29 cellular contexts compared by ENCODE assay signal in the genomic region with DNA sequence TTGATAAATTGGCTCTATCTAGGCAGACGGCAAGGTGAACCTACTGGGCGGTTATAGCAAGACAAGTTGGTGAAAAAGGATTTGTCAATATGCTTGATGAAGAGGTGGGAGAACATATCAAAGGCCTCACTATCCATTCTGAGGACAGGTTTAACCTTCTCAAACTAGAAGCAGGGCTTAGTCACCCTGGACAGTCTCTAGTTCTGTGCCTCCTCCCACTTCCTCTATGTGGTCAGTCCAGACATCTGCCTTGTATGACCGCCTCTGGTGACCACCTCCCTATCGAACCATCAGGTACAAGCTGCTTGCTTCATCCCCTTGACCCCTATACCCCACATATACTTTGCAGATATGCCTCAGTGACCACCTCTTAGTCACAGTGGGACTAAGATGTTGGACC. TPM values are rescaled to one million over a fixed set of nuclear protein-coding genes. Genes with fewer than 3 reads are reported as not detected.
A peak's percentile ranks its signal among the peaks of the same experiment; 100 is the strongest.
DNase-seq lines count a peak whose midpoint lies in the region; ATAC-seq, FAIRE-seq and TF ChIP-seq lines count a peak whose summit lies in the region.
"Had no signal": no experiment of that assay in that cellular context is flagged by ENCODE, and none has a peak within 500 bp of the region (broad histone marks: within the 10 kb centered on the region; RNA-seq: fewer than 3 reads in every experiment).

No MANE protein-coding gene starts in this region.

- CTCF ChIA-PET in CD4-positive, alpha-beta T cell (lab: Charles Lee) = no interaction called here
- CTCF ChIA-PET in H1 (lab: Charles Lee; ENCODE audit: partially characterized antibody) = no interaction called here

- H3K27ac Mint-ChIP-seq in CD4-positive, alpha-beta T cell = peak overlapping the region; percentile 28
- H3K27ac Mint-ChIP-seq: activated CD4-positive, alpha-beta T cell treated with anti-CD3 and anti-CD28 coated beads, Interleukin-2, amount 10 ng/mL, durations not matched to agents 7 days and 5 days; activated naive CD4-positive, alpha-beta T cell treated with anti-CD3 and anti-CD28 coated beads for 36 hours had no signal

- H3K79me2 ChIP-seq in H1 (ENCODE audit: control insufficient read depth in 1 of 2, insufficient read depth in 2 of 2, low read length in 2 of 2) = peaks cover 0 to 14% of the 10 kb centered on the region in 2 experiments; a peak in 2 of 4 replicates

- H3K27ac ChIP-seq in CD4-positive, alpha-beta T cell (ENCODE audit: low read depth, low read length) = no peak overlapping the region
- H3K27ac ChIP-seq in H1 (ENCODE audit: low read depth, low read length) (no peak overlapping the region), right cardiac atrium (ENCODE audit: low read length) (no peak overlapping the region)
- H3K27ac ChIP-seq: colonic mucosa, HL-60, prostate gland, SJCRH30, stomach, tibial artery, WERI-Rb-1 had no signal

- no peaks in the 10 kb centered on the region for H3K27me3 ChIP-seq in CD4-positive, alpha-beta T cell (ENCODE audit: control insufficient read depth, insufficient read depth, low read length)
- H3K27me3 ChIP-seq in H1 (replicated peaks in 1 of 4; ENCODE audit: control insufficient read depth in 3 of 4, extremely low read depth in 1 of 4, insufficient read depth in 3 of 4, low read length in 3 of 4) (no peaks in the 10 kb centered on the region), right cardiac atrium (ENCODE audit: control insufficient read depth, insufficient read depth) (no peaks in the 10 kb centered on the region)
- H3K27me3 ChIP-seq: colonic mucosa, SJCRH30, tibial artery had no signal

- no peaks in the 10 kb centered on the region for H3K36me3 ChIP-seq in H1 (ENCODE audit: control insufficient read depth in 2 of 4, insufficient read depth in 4 of 4, low read length in 3 of 4)
- H3K36me3 ChIP-seq: colonic mucosa, prostate gland, SJCRH30, stomach, tibial artery, WERI-Rb-1 had no signal

- H3K4me3 Mint-ChIP-seq in CD4-positive, alpha-beta T cell = peak overlapping the region; percentile 48
- H3K4me3 Mint-ChIP-seq: activated CD4-positive, alpha-beta T cell treated with anti-CD3 and anti-CD28 coated beads, Interleukin-2, amount 10 ng/mL, durations not matched to agents 7 days and 5 days; activated naive CD4-positive, alpha-beta T cell treated with anti-CD3 and anti-CD28 coated beads for 36 hours had no signal

- ATAC-seq in CD4-positive, alpha-beta T cell (ENCODE audit: poor library complexity) = no peak
- peak; percentile 18 for ATAC-seq in HG02870 (IDR thresholded peaks at IDR 0.05; ENCODE audit: unreplicated experiment)
- no peak for ATAC-seq in right cardiac atrium
- ATAC-seq in GM19397 (IDR thresholded peaks at IDR 0.05; ENCODE audit: unreplicated experiment) = no peak

- no peak overlapping the region for H4K91ac ChIP-seq in H1 (replicated peaks; ENCODE audit: insufficient read length, low read length)

- no peak overlapping the region for H3K4ac ChIP-seq in H1 (replicated peaks; ENCODE audit: insufficient read length, low read depth, low read length)

- H3K79me1 ChIP-seq in H1 (ENCODE audit: low read depth, low read length) = no peaks in the 10 kb centered on the region

- no peak overlapping the region for H3K56ac ChIP-seq in H1 (replicated peaks; ENCODE audit: insufficient read length, low read depth, low read length)

- no peak overlapping the region for H2BK5ac ChIP-seq in H1 (ENCODE audit: low read depth, low read length)

- no peak overlapping the region for H2AK5ac ChIP-seq in H1 (ENCODE audit: low read depth, low read length)

- H3K9ac ChIP-seq in H1 (replicated peaks in 1 of 4; ENCODE audit: extremely low read depth in 1 of 4, low read depth in 3 of 4, low read length in 3 of 4) = no peak overlapping the region

- peaks cover 32% of the 10 kb centered on the region for H3K4me1 Mint-ChIP-seq in CD4-positive, alpha-beta T cell (ENCODE audit: low read depth)

- FAIRE-seq in H1 (lab: Jason Lieb, UNC) = no peak
- FAIRE-seq: bronchial epithelial cell, D721Med, endometrium had no signal

- H3K4me1 ChIP-seq in H1 (replicated peaks in 1 of 4; ENCODE audit: control insufficient read depth in 3 of 4, insufficient read depth in 4 of 4, low read length in 3 of 4) (peaks cover 0 to 6% (median 4%) of the 10 kb centered on the region in 4 experiments; a peak in 4 of 7 replicates), right cardiac atrium (ENCODE audit: control insufficient read depth, insufficient read depth, low read length) (no peaks in the 10 kb centered on the region)
- H3K4me1 ChIP-seq: colonic mucosa, SJCRH30 had no signal

- no peak for TF ChIP-seq POLR2A in H1 (IDR thresholded peaks at IDR 0.05; ENCODE audit: control extremely low read depth in 1 of 2, low read depth in 2 of 2, low read length in 2 of 2)

- peaks cover 3% of the 10 kb centered on the region for H3K23me2 ChIP-seq in H1 (ENCODE audit: low read depth, low read length)

- POLR2A ChIA-PET in CD4-positive, alpha-beta T cell (lab: Charles Lee) = no interaction called here
- POLR2A ChIA-PET in H1 (lab: Charles Lee; ENCODE audit: partially characterized antibody) = no interaction called here

- 88% methylated on average over 4 of the region's 4 CpGs; no CpG with 5 or more reads in 1 of the 2 experiments for WGBS in H1 (ENCODE audit: extremely low coverage in 1 of 2, insufficient coverage in 1 of 2, insufficient read length in 1 of 2, insufficient replicate concordance in 2 of 2, low coverage in 1 of 2, low lambda C conversion rate in 2 of 2, missing lambda C conversion rate in 1 of 2), 2 experiments
- 79% methylated on average over 4 of the region's 4 CpGs for WGBS in right cardiac atrium

- no peak for TF ChIP-seq EP300 in H1 (IDR thresholded peaks at IDR 0.05; ENCODE audit: borderline replicate concordance in 1 of 2, low read depth in 2 of 2, low read length in 2 of 2)

- H4K8ac ChIP-seq in H1 (ENCODE audit: extremely low read depth, insufficient read depth, low read length) = no peak overlapping the region

- no peak for TF ChIP-seq CTCF in CD4-positive, alpha-beta T cell (IDR thresholded peaks at IDR 0.05)
- no peak for TF ChIP-seq CTCF in H1 (IDR thresholded peaks at IDR 0.05; ENCODE audit: control extremely low read depth in 1 of 3, insufficient read depth in 1 of 3, low read depth in 1 of 3, low read length in 3 of 3)

- H3K18ac ChIP-seq in H1 (ENCODE audit: extremely low read depth, low read length) = no peak overlapping the region

- no peak overlapping the region for H4K5ac ChIP-seq in H1 (ENCODE audit: insufficient read length, low read depth, low read length)

- no peak overlapping the region for H2BK15ac ChIP-seq in H1 (ENCODE audit: low read length)

- H3K4me2 ChIP-seq in H1 (ENCODE audit: insufficient read depth in 1 of 2, low read depth in 2 of 2, low read length in 2 of 2) = peak overlapping the region in 1 of 2 experiments; percentile 4; a peak in 1 of 4 replicates

- peaks cover 0 to 1% of the 10 kb centered on the region in 2 experiments for H4K20me1 ChIP-seq in H1 (replicated peaks in 1 of 2; ENCODE audit: control insufficient read depth in 1 of 2, insufficient read depth in 2 of 2, low read length in 2 of 2)

- no peaks in the 10 kb centered on the region for H3K9me3 Mint-ChIP-seq in CD4-positive, alpha-beta T cell
- H3K9me3 Mint-ChIP-seq: activated CD4-positive, alpha-beta T cell treated with anti-CD3 and anti-CD28 coated beads, Interleukin-2, amount 10 ng/mL, durations not matched to agents 7 days and 5 days; activated naive CD4-positive, alpha-beta T cell treated with anti-CD3 and anti-CD28 coated beads for 36 hours had no signal

- H3K36me3 Mint-ChIP-seq in CD4-positive, alpha-beta T cell (ENCODE audit: low read depth) = peaks cover 12% of the 10 kb centered on the region

- no peak for TF ChIP-seq RAD21 in H1 (IDR thresholded peaks at IDR 0.05 in 1 of 2, conservative IDR thresholded peaks at IDR 0.05 in 1 of 2; ENCODE audit: low read depth in 2 of 2, low read length in 2 of 2)

- no peak overlapping the region for H3K14ac ChIP-seq in H1 (ENCODE audit: insufficient read length)

- DNase-seq in CD4-positive, alpha-beta T cell = no peak
- DNase-seq in SKM-1 (lab: John Stamatoyannopoulos, UW; ENCODE audit: unreplicated experiment) (peak; percentile 30), H1 (ENCODE audit: low read depth in 1 of 2, low spot score in 2 of 2) (no peak), NCI-H1694 treated with DMSO at 0.1 percent for 48 hours (lab: John Stamatoyannopoulos, UW) (no peak), right cardiac atrium (no peak)
- DNase-seq in effector CD4-positive, alpha-beta T cell = no peak
- DNase-seq: activated CD4-positive, alpha-beta T cell treated with anti-CD3 and anti-CD28 coated beads, Interleukin-2, amount 10 ng/mL, durations not matched to agents 7 days and 5 days; activated naive CD4-positive, alpha-beta T cell treated with anti-CD3 and anti-CD28 coated beads for 36 hours; activated T-cell treated with anti-CD3 and anti-CD28 coated beads, Interleukin-2, amount 50 U/mL, for 48 hours; amniotic stem cell; C1 segment of cervical spinal cord; colonic mucosa; EL; islet precursor cell; NCI-H1436; NCI-H446 treated with DMSO at 0.1 percent for 48 hours; NK-92 treated with Interleukin-12 subunit alpha and Interleukin-12 subunit beta, amount 100 ng/mL, for 24 hours; SJCRH30; stimulated activated CD8-positive, alpha-beta memory T cell treated with anti-CD3 and anti-CD28 coated beads, Interleukin-4, amount 100 ng/mL, for 48 hours; stomach; tibial artery; WERI-Rb-1 had no signal

- H3K27me3 Mint-ChIP-seq in CD4-positive, alpha-beta T cell = no peaks in the 10 kb centered on the region

- H2BK12ac ChIP-seq in H1 (ENCODE audit: low read depth, low read length) = peak overlapping the region; percentile 64; the same call in 1 of the 2 replicates

- H2BK120ac ChIP-seq in H1 (replicated peaks; ENCODE audit: low read depth, low read length) = no peak overlapping the region

- H3K23ac ChIP-seq in H1 (ENCODE audit: insufficient read length) = no peak overlapping the region

- no peaks in the 10 kb centered on the region for H3K9me3 ChIP-seq in CD4-positive, alpha-beta T cell (ENCODE audit: control insufficient read depth, low read length)
- H3K9me3 ChIP-seq in H1 (ENCODE audit: insufficient read depth in 2 of 2, low read depth in 1 of 2, low read length in 1 of 2) (no peaks in the 10 kb centered on the region), right cardiac atrium (ENCODE audit: control insufficient read depth, low read length) (no peaks in the 10 kb centered on the region)
- H3K9me3 ChIP-seq: colonic mucosa, prostate gland, SJCRH30, stomach, tibial artery had no signal

- intact Hi-C loops in CD4-positive, alpha-beta T cell (cut with DNase I, micrococcal nuclease) = loop anchor here in 1 of 2 experiments (2.0 to 10.0 kb wide), 6 partner anchors 101 to 1961 kb away; partner anchors contain the start of genes DCAF6, F5, FMO4 and METTL13
- intact Hi-C loops in right cardiac atrium (cut with DNase I) = no loop called here

- peak overlapping the region; percentile 27; the same call in 1 of the 2 replicates for H2BK20ac ChIP-seq in H1 (ENCODE audit: low read length)

- H3K4me3 ChIP-seq in H1 (ENCODE audit: extremely low read depth in 1 of 4, insufficient read depth in 2 of 4, low read depth in 3 of 4, low read length in 4 of 4) (no peak overlapping the region; a peak in 1 of 8 replicates), right cardiac atrium (ENCODE audit: low read length) (no peak overlapping the region)
- H3K4me3 ChIP-seq: colonic mucosa, prostate gland, SJCRH30, stomach, tibial artery had no signal

- H2AFZ ChIP-seq in H1 (ENCODE audit: low read length) = 0 out of 2 replicates have a peak overlapping the region, but pooled peaks have one; percentile 4

RNA-seq across cellular contexts. Expression of gene SCYL3, which starts 2.3 kb away (rescaled TPM):
- total RNA-seq in CD4-positive, alpha-beta T cell = 1 to 10 TPM; 3.5 to 3.6 TPM
- total RNA-seq in H1 (2021; fragmentation: NEBNext Ultra II Directional; extraction: Animal tissue kit (Norgen Biotek cat#: 25700)) = 4.3 and 5.3 TPM in 2 replicates
- polyA plus RNA-seq in H1 (2011; rRNA removed) (2.4 and 2.7 TPM in 2 replicates), right cardiac atrium (2.6 TPM)
- 3.8 TPM for polyA plus RNA-seq in H1 (2011; cell fraction: cytosol; rRNA removed)
- polyA plus RNA-seq in H1 (2011; cell fraction: nucleus; rRNA removed) = 6.1 TPM
- polyA plus RNA-seq in H1 (2012, experiment 1 of 2) = 2.9 to 4.9 TPM (median 3.6 TPM) in 4 replicates
- 0.34 TPM for polyA plus RNA-seq in H1 (2012, experiment 2 of 2)
- polyA plus RNA-seq in H1 (2013, experiment 1 of 2) = 3.2 TPM
- 3.0 TPM for polyA plus RNA-seq in H1 (2013, experiment 2 of 2)
- polyA minus RNA-seq in H1 (2011; rRNA and poly(A)+ RNA removed) = 11.5 and 12.2 TPM in 2 replicates
- polyA minus RNA-seq in H1 (2011; cell fraction: cytosol; rRNA and poly(A)+ RNA removed) = 4.2 TPM
- 13.0 TPM for polyA minus RNA-seq in H1 (2011; cell fraction: nucleus; rRNA and poly(A)+ RNA removed)
- total RNA-seq in right cardiac atrium = 1 to 10 TPM; 5.7 to 7.1 (median 6.1) TPM
